1 cellular context compared by ENCODE assay signal in genomic region chr3:185688808-185689207, GRCh38.
TF ChIP-seq lines count a peak whose summit lies in the region.

No MANE protein-coding gene starts in this region.

TF ChIP-seq in GM23338, 12 proteins besides CTCF, POLR2A, EP300 and RAD21 (continued from another document):
- no peak for TF ChIP-seq REST (IDR thresholded peaks at IDR 0.05; ENCODE audit: unreplicated experiment)
- no peak for TF ChIP-seq ETS1 (IDR thresholded peaks at IDR 0.05)
- TF ChIP-seq ZNF114 (CRISPR knock-in tag; IDR thresholded peaks at IDR 0.05) = no peak
- TF ChIP-seq EZH2 (IDR thresholded peaks at IDR 0.05; ENCODE audit: low read depth, unreplicated experiment) = no peak
